ENCODE assay signal across 8 cellular contexts in genomic region chr1:12616709-12617373, GRCh38. TPM values are rescaled to one million over a fixed set of nuclear protein-coding genes. Genes with fewer than 3 reads are reported as not detected.
DNase-seq lines count a peak whose midpoint lies in the region; ATAC-seq and TF ChIP-seq lines count a peak whose summit lies in the region.

No MANE protein-coding gene starts in this region.

- peaks cover 23% of the 10 kb centered on the region for H3K36me3 Mint-ChIP-seq in central memory CD8-positive, alpha-beta T cell (ENCODE audit: insufficient read depth)

- H3K4me3 Mint-ChIP-seq in central memory CD8-positive, alpha-beta T cell = peak overlapping the region; percentile 99

- peaks cover 70% of the 10 kb centered on the region for H3K4me1 ChIP-seq in lower lobe of right lung

- H3K36me3 ChIP-seq in lower lobe of right lung = peaks cover 18% of the 10 kb centered on the region

- H3K4me3 ChIP-seq in GM12864 (ENCODE audit: low read depth, low read length) (peak overlapping the region; percentile 14), lower lobe of right lung (peak overlapping the region; percentile 85)

- no peaks in the 10 kb centered on the region for H3K27me3 Mint-ChIP-seq in central memory CD8-positive, alpha-beta T cell

- H3K27ac ChIP-seq in lower lobe of right lung = peak overlapping the region; percentile 88
- H3K27ac ChIP-seq in temporal lobe (ENCODE audit: low read depth, low read length) = peak overlapping the region; percentile 72

- ATAC-seq in SK-N-SH treated with all-trans-retinoic acid at 6 μM for 48 hours (peak; percentile 5), lower lobe of right lung (peak; percentile 26 to 46), GM21619 (IDR thresholded peaks at IDR 0.05; ENCODE audit: unreplicated experiment) (no peak)
- no peak for ATAC-seq in central memory CD8-positive, alpha-beta T cell (replicated peaks; ENCODE audit: extremely low read depth, poor library complexity, severe bottlenecking)

- H3K27ac Mint-ChIP-seq in central memory CD8-positive, alpha-beta T cell (ENCODE audit: low read depth) = peak overlapping the region; percentile 96

- DNase-seq in GM12864 (ENCODE audit: low read depth) (no peak), lower lobe of right lung (peak; percentile 63), HT-29 (ENCODE audit: low spot score) (no peak), COLO829 (ENCODE audit: low spot score) (no peak)
- no peak for DNase-seq in central memory CD8-positive, alpha-beta T cell (ENCODE audit: low spot score in 2 of 2)

- H3K9me3 Mint-ChIP-seq in central memory CD8-positive, alpha-beta T cell = no peaks in the 10 kb centered on the region

- TF ChIP-seq CTCF in GM12864 (IDR thresholded peaks at IDR 0.05; ENCODE audit: low read depth, low read length, missing control alignments) = no peak
- no peak for TF ChIP-seq CTCF in lower lobe of right lung (IDR thresholded peaks at IDR 0.05)

- intact Hi-C loops in lower lobe of right lung (cut with DNase I) = no loop called here

- peaks cover 73% of the 10 kb centered on the region for H3K4me1 Mint-ChIP-seq in central memory CD8-positive, alpha-beta T cell

- no peaks in the 10 kb centered on the region for H3K27me3 ChIP-seq in lower lobe of right lung (ENCODE audit: low read depth)

- no peaks in the 10 kb centered on the region for H3K9me3 ChIP-seq in lower lobe of right lung

TF ChIP-seq in SK-N-SH treated with all-trans-retinoic acid at 6 μM for 48 hours, 23 proteins besides CTCF, POLR2A, EP300 and RAD21:
- TF ChIP-seq ZC3H10 (CRISPR knock-in tag; IDR thresholded peaks at IDR 0.05) (no peak), SNAI2 (CRISPR knock-in tag; IDR thresholded peaks at IDR 0.05) (0 out of 2 replicates have a peak, but pooled peaks have one; percentile 15), POU6F1 (CRISPR knock-in tag; IDR thresholded peaks at IDR 0.05; ENCODE audit: borderline replicate concordance, low read depth) (no peak), CSRNP3 (CRISPR knock-in tag; IDR thresholded peaks at IDR 0.05) (no peak), ZFP3 (CRISPR knock-in tag; IDR thresholded peaks at IDR 0.05) (no peak), ZNF70 (CRISPR knock-in tag; IDR thresholded peaks at IDR 0.05) (no peak), GLIS3 (CRISPR knock-in tag; IDR thresholded peaks at IDR 0.05) (no peak)

RNA-seq across cellular contexts. Expression of gene DHRS3, which starts 1.2 kb away (rescaled TPM):
- total RNA-seq in lower lobe of right lung (135 TPM), temporal lobe (6.9 TPM)
- 84.8 and 90.2 TPM in 2 replicates for total RNA-seq in HT-29 (2014; rRNA removed; shearing (Covaris generic))

RNA-seq across cellular contexts. Expression of gene AADACL4, which starts 27.0 kb away (rescaled TPM):
- not detected for total RNA-seq in lower lobe of right lung
- not detected for total RNA-seq in temporal lobe
- total RNA-seq in HT-29 (2014; rRNA removed; shearing (Covaris generic)) = not detected in 2 replicates

Comparison
In these comparisons a context has a peak if more than half of its experiments do, and no peak if none do; other contexts are left out.
1. ATAC-seq: peak in SK-N-SH treated with all-trans-retinoic acid at 6 μM for 48 hours (single experiment) and lower lobe of right lung (2 of 2); none in central memory CD8-positive, alpha-beta T cell (single experiment) and GM21619 (single experiment).
2. RNA of gene DHRS3, which starts 1.2 kb away (total RNA-seq): 135 TPM in lower lobe of right lung (single experiment) and 84.8 to 90.2 TPM in HT-29; 6.9 TPM in temporal lobe (single experiment); every median in the first group is over 10 times any median in the second.